Comparison of ENCODE assay signal across 10 cellular contexts in genomic region chr6:143901885-143902708, GRCh38. TPM values are rescaled to one million over a fixed set of nuclear protein-coding genes. Genes with fewer than 3 reads are reported as not detected.
DNase-seq lines count a peak whose midpoint lies in the region; ATAC-seq and TF ChIP-seq lines count a peak whose summit lies in the region.
"Had no signal": no experiment of that assay in that cellular context is flagged by ENCODE, and none has a peak within 500 bp of the region (broad histone marks: within the 10 kb centered on the region; RNA-seq: fewer than 3 reads in every experiment).

No MANE protein-coding gene starts in this region.

- peak overlapping the region; percentile 18 to 55 for H3K27ac ChIP-seq in testis
- no peak overlapping the region for H3K27ac ChIP-seq in naive thymus-derived CD4-positive, alpha-beta T cell (ENCODE audit: low read depth, low read length)
- H3K27ac ChIP-seq: C4-2B had no signal

- TF ChIP-seq POLR2A in testis (IDR thresholded peaks at IDR 0.05) (no peak), erythroblast (IDR thresholded peaks at IDR 0.05; ENCODE audit: low read length) (no peak)

- no peaks in the 10 kb centered on the region for H3K27me3 Mint-ChIP-seq in activated naive CD8-positive, alpha-beta T cell treated with anti-CD3 and anti-CD28 coated beads, Interleukin-2, amount 50 U/mL, for 24 hours
- no peaks in the 10 kb centered on the region for H3K27me3 Mint-ChIP-seq in activated naive CD8-positive, alpha-beta T cell treated with anti-CD3 and anti-CD28 coated beads for 36 hours
- peaks cover 0 to 2% (median 0%) of the 10 kb centered on the region in 5 donors for H3K27me3 Mint-ChIP-seq in naive thymus-derived CD4-positive, alpha-beta T cell

- no peaks in the 10 kb centered on the region for H3K9me3 ChIP-seq in testis
- H3K9me3 ChIP-seq in naive thymus-derived CD4-positive, alpha-beta T cell (ENCODE audit: control insufficient read depth in 2 of 3, low read length in 3 of 3): no peaks in the 10 kb centered on the region

- no peaks in the 10 kb centered on the region for H3K9me3 Mint-ChIP-seq in activated naive CD8-positive, alpha-beta T cell treated with anti-CD3 and anti-CD28 coated beads, Interleukin-2, amount 50 U/mL, for 24 hours
- no peaks in the 10 kb centered on the region for H3K9me3 Mint-ChIP-seq in activated naive CD8-positive, alpha-beta T cell treated with anti-CD3 and anti-CD28 coated beads for 36 hours
- H3K9me3 Mint-ChIP-seq in naive thymus-derived CD4-positive, alpha-beta T cell: peaks cover 0 to 5% (median 0%) of the 10 kb centered on the region in 11 donors

- H3K4me3 Mint-ChIP-seq in activated naive CD8-positive, alpha-beta T cell treated with anti-CD3 and anti-CD28 coated beads, Interleukin-2, amount 50 U/mL, for 24 hours: no peak overlapping the region
- no peak overlapping the region for H3K4me3 Mint-ChIP-seq in activated naive CD8-positive, alpha-beta T cell treated with anti-CD3 and anti-CD28 coated beads for 36 hours
- H3K4me3 Mint-ChIP-seq in naive thymus-derived CD4-positive, alpha-beta T cell: no peak overlapping the region

- H3K36me3 ChIP-seq in testis (ENCODE audit: low read depth, missing control alignments): no peaks in the 10 kb centered on the region
- H3K36me3 ChIP-seq in naive thymus-derived CD4-positive, alpha-beta T cell (ENCODE audit: control insufficient read depth in 2 of 3, insufficient read depth in 3 of 3, low read length in 3 of 3): no peaks in the 10 kb centered on the region

- H3K27ac Mint-ChIP-seq in activated naive CD8-positive, alpha-beta T cell treated with anti-CD3 and anti-CD28 coated beads, Interleukin-2, amount 50 U/mL, for 24 hours: peak overlapping the region; percentile 21
- no peak overlapping the region for H3K27ac Mint-ChIP-seq in activated naive CD8-positive, alpha-beta T cell treated with anti-CD3 and anti-CD28 coated beads for 36 hours
- no peak overlapping the region for H3K27ac Mint-ChIP-seq in naive thymus-derived CD4-positive, alpha-beta T cell

- H3K4me1 Mint-ChIP-seq in activated naive CD8-positive, alpha-beta T cell treated with anti-CD3 and anti-CD28 coated beads, Interleukin-2, amount 50 U/mL, for 24 hours: peaks cover 3% of the 10 kb centered on the region
- peaks cover 8% of the 10 kb centered on the region for H3K4me1 Mint-ChIP-seq in activated naive CD8-positive, alpha-beta T cell treated with anti-CD3 and anti-CD28 coated beads for 36 hours
- H3K4me1 Mint-ChIP-seq in naive thymus-derived CD4-positive, alpha-beta T cell: no peaks in the 10 kb centered on the region

- H3K4me3 ChIP-seq in fibroblast of villous mesenchyme (ENCODE audit: low read depth, low read length) (no peak overlapping the region), testis (no peak overlapping the region)
- no peak overlapping the region for H3K4me3 ChIP-seq in naive thymus-derived CD4-positive, alpha-beta T cell (ENCODE audit: low read length)

- DNase-seq in activated naive CD8-positive, alpha-beta T cell treated with anti-CD3 and anti-CD28 coated beads, Interleukin-2, amount 50 U/mL, for 24 hours: no peak
- DNase-seq in activated naive CD8-positive, alpha-beta T cell treated with anti-CD3 and anti-CD28 coated beads for 36 hours: no peak
- peak; percentile 91 for DNase-seq in fibroblast of villous mesenchyme (ENCODE audit: low read depth)
- DNase-seq in testis: peak; percentile 65
- DNase-seq in posterior vena cava (ENCODE audit: low spot score): no peak
- no peak for DNase-seq in erythroblast (lab: John Stamatoyannopoulos, UW)
- DNase-seq in naive thymus-derived CD4-positive, alpha-beta T cell: no peak

- CTCF ChIA-PET in naive thymus-derived CD4-positive, alpha-beta T cell (lab: Charles Lee): interaction anchor here (0.6 kb wide), 1 partner anchor 1351 kb away, joined by 4 read pairs; no protein-coding TSS in a partner anchor

- intact Hi-C loops in testis (cut with DNase I; ENCODE audit: low total_unique reads) (no loop called here), posterior vena cava (cut with DNase I) (no loop called here)
- intact Hi-C loops in naive thymus-derived CD4-positive, alpha-beta T cell (cut with micrococcal nuclease): no loop called here

- peak; percentile 73 for ATAC-seq in activated naive CD8-positive, alpha-beta T cell treated with anti-CD3 and anti-CD28 coated beads, Interleukin-2, amount 50 U/mL, for 24 hours
- ATAC-seq in HG03097 (IDR thresholded peaks at IDR 0.05; ENCODE audit: low FRiP score, unreplicated experiment): peak; percentile 97
- no peak for ATAC-seq in naive thymus-derived CD4-positive, alpha-beta T cell

- 22 to 39% methylated on average over 6 of the region's 6 CpGs for WGBS in testis, 2 donors

- POLR2A ChIA-PET in naive thymus-derived CD4-positive, alpha-beta T cell (lab: Charles Lee): no interaction called here

- no peaks in the 10 kb centered on the region for H3K27me3 ChIP-seq in testis
- H3K27me3 ChIP-seq in naive thymus-derived CD4-positive, alpha-beta T cell (ENCODE audit: control insufficient read depth in 2 of 2, insufficient read depth in 2 of 2, low read length in 2 of 2): no peaks in the 10 kb centered on the region

- TF ChIP-seq CTCF in fibroblast of villous mesenchyme (IDR thresholded peaks at IDR 0.05; ENCODE audit: insufficient read depth, low read depth, low read length) (no peak), testis (IDR thresholded peaks at IDR 0.05) (no peak)

- peaks cover 5% of the 10 kb centered on the region for H3K4me1 ChIP-seq in testis
- no peaks in the 10 kb centered on the region for H3K4me1 ChIP-seq in naive thymus-derived CD4-positive, alpha-beta T cell (ENCODE audit: control insufficient read depth in 2 of 2, insufficient read depth in 2 of 2, low read length in 2 of 2)

- no peaks in the 10 kb centered on the region for H3K36me3 Mint-ChIP-seq in activated naive CD8-positive, alpha-beta T cell treated with anti-CD3 and anti-CD28 coated beads, Interleukin-2, amount 50 U/mL, for 24 hours (ENCODE audit: low read depth)
- H3K36me3 Mint-ChIP-seq in activated naive CD8-positive, alpha-beta T cell treated with anti-CD3 and anti-CD28 coated beads for 36 hours: no peaks in the 10 kb centered on the region
- H3K36me3 Mint-ChIP-seq in naive thymus-derived CD4-positive, alpha-beta T cell: peaks cover 0 to 29% (median 0%) of the 10 kb centered on the region in 5 donors

RNA-seq across cellular contexts. Expression of gene ZC2HC1B, which starts 37.8 kb away (rescaled TPM):
- not detected for total RNA-seq in activated naive CD8-positive, alpha-beta T cell treated with anti-CD3 and anti-CD28 coated beads for 36 hours
- total RNA-seq in fibroblast of villous mesenchyme (not detected in 2 replicates), testis (10 to 100 TPM in 1 of 2 donors, 1 to 10 TPM in 1; 4.6 to 16.9 TPM), posterior vena cava (not detected)
- 23.0 TPM for polyA plus RNA-seq in testis (ENCODE audit: insufficient read depth, low read depth, low replicate concordance)
- under 1 TPM in 1 of 5 experiments, not detected in 4; 0.49 TPM for total RNA-seq in naive thymus-derived CD4-positive, alpha-beta T cell
- polyA plus RNA-seq in naive thymus-derived CD4-positive, alpha-beta T cell: not detected
- total RNA-seq: subcutaneous adipose tissue had no signal

RNA-seq across cellular contexts. Expression of gene LTV1, which starts 59.0 kb away (rescaled TPM):
- total RNA-seq in activated naive CD8-positive, alpha-beta T cell treated with anti-CD3 and anti-CD28 coated beads for 36 hours: 10 to 100 TPM; 63.6 to 65.1 TPM
- total RNA-seq in fibroblast of villous mesenchyme: 19.6 and 24.2 TPM in 2 replicates
- 10 to 100 TPM; 18.5 to 22.1 TPM for total RNA-seq in testis
- 19.7 TPM for polyA plus RNA-seq in testis (ENCODE audit: insufficient read depth, low read depth, low replicate concordance)
- total RNA-seq in posterior vena cava: 10 to 100 TPM; 16.8 to 20.8 TPM
- total RNA-seq in naive thymus-derived CD4-positive, alpha-beta T cell: 10 to 100 TPM; 16.5 to 29.6 (median 22.6) TPM
- 10 to 100 TPM; 20.6 to 23.4 TPM for polyA plus RNA-seq in naive thymus-derived CD4-positive, alpha-beta T cell

Comparison
In these comparisons a context has a peak if more than half of its experiments do, and no peak if none do; other contexts are left out.
1. DNase-seq: peak in fibroblast of villous mesenchyme (single experiment) and testis (single experiment); none in activated naive CD8-positive, alpha-beta T cell treated with anti-CD3 and anti-CD28 coated beads, Interleukin-2, amount 50 U/mL, for 24 hours (single experiment), activated naive CD8-positive, alpha-beta T cell treated with anti-CD3 and anti-CD28 coated beads for 36 hours (single experiment), posterior vena cava (single experiment), erythroblast (0 of 2) and naive thymus-derived CD4-positive, alpha-beta T cell (0 of 9).